ENCODE assay signal across 37 cellular contexts in genomic region chr21:26515257-26515656, GRCh38. TPM values are rescaled to one million over a fixed set of nuclear protein-coding genes. Genes with fewer than 3 reads are reported as not detected.
"Had no signal": no experiment of that assay in that cellular context is flagged by ENCODE, and none has a peak within 500 bp of the region (broad histone marks: within the 10 kb centered on the region; RNA-seq: fewer than 3 reads in every experiment).

No MANE protein-coding gene starts in this region.

- DNase-seq: activated B cell treated with CpG ODN at 0.5 μM for 24 hours; activated CD4-positive, alpha-beta memory T cell treated with anti-CD3 and anti-CD28 coated beads for 36 hours; activated CD4-positive, alpha-beta T cell treated with anti-CD3 and anti-CD28 coated beads for 4 hours; activated CD4-positive, alpha-beta T cell treated with anti-CD3 and anti-CD28 coated beads, Interleukin-2, amount 10 ng/mL, durations not matched to agents 24 days and 14 days; activated CD4-positive, alpha-beta T cell treated with anti-CD3 and anti-CD28 coated beads, Interleukin-2, amount 50 U/mL, for 1 hour; activated CD4-positive, alpha-beta T cell treated with anti-CD3 and anti-CD28 coated beads, Interleukin-2, amount 50 U/mL, for 4 hours; activated CD4-positive, CD25-positive, alpha-beta regulatory T cell treated with anti-CD3 and anti-CD28 coated beads, Interleukin-2, amount 50 U/mL, for 72 hours; activated CD8-positive, alpha-beta memory T cell treated with anti-CD3 and anti-CD28 coated beads, Interleukin-2, amount 50 U/mL, for 4 hours; activated CD8-positive, alpha-beta T cell treated with anti-CD3 and anti-CD28 coated beads for 36 hours; activated effector memory CD4-positive, alpha-beta T cell treated with anti-CD3 and anti-CD28 coated beads, Interleukin-2, amount 50 U/mL, for 16 hours; activated gamma-delta T cell treated with Interleukin-2 at 50 U/mL for 16 hours; activated naive CD4-positive, alpha-beta T cell; activated naive CD4-positive, alpha-beta T cell treated with anti-CD3 and anti-CD28 coated beads for 36 hours; activated naive CD4-positive, alpha-beta T cell treated with anti-CD3 and anti-CD28 coated beads, Interleukin-2, amount 50 U/mL, for 16 hours; activated naive CD8-positive, alpha-beta T cell treated with anti-CD3 and anti-CD28 coated beads for 36 hours; activated T-cell treated with anti-CD3 and anti-CD28 coated beads for 4 hours; activated T-cell treated with anti-CD3 and anti-CD28 coated beads, Interleukin-2, amount 50 U/mL, for 1 hour; activated T-cell treated with anti-CD3 and anti-CD28 coated beads, Interleukin-2, amount 50 U/mL, for 4 hours; activated T-cell treated with anti-CD3 and anti-CD28 coated beads, Interleukin-2, amount 50 U/mL, for 72 hours; amygdala; anterior cingulate cortex; caudate nucleus; cerebellar nuclear complex; T-helper 1 cell; T-helper 2 cell; T-helper 9 cell had no signal

- H3K4me3 Mint-ChIP-seq: activated B cell treated with CpG ODN at 0.5 μM for 24 hours; activated CD4-positive, alpha-beta memory T cell treated with anti-CD3 and anti-CD28 coated beads for 36 hours; activated CD4-positive, alpha-beta T cell treated with anti-CD3 and anti-CD28 coated beads, Interleukin-2, amount 10 ng/mL, durations not matched to agents 24 days and 14 days; activated CD8-positive, alpha-beta T cell treated with anti-CD3 and anti-CD28 coated beads for 36 hours; activated naive CD4-positive, alpha-beta T cell treated with anti-CD3 and anti-CD28 coated beads for 36 hours; activated naive CD8-positive, alpha-beta T cell treated with anti-CD3 and anti-CD28 coated beads for 36 hours; activated T-cell treated with anti-CD3 and anti-CD28 coated beads, Interleukin-2, amount 50 U/mL, for 4 hours; activated T-cell treated with anti-CD3 and anti-CD28 coated beads, Interleukin-2, amount 50 U/mL, for 72 hours; activated T-helper 1 cell treated with anti-CD3 and anti-CD28 coated beads, Interleukin-12 subunit alpha, Interleukin-12 subunit beta, Interleukin-2, Interleukin-4 antibody, amounts not matched to agents 30 ng/mL and 10 ng/mL and 1 ng/mL, durations not matched to agents 14 hours and 24 hours and 36 hours; activated T-helper 17 cell treated with anti-CD3 and anti-CD28 coated beads, Interleukin-2, amount 50 U/mL, for 72 hours; brain; central memory CD8-positive, alpha-beta T cell; T-helper 1 cell treated with Interleukin-12 subunit alpha and Interleukin-12 subunit beta and Interleukin-4 antibody, amounts not matched to agents 30 μg/mL and 1 μg/mL, for 36 hours; T-helper 2 cell treated with Interferon-gamma antibody and Interleukin-4, amounts not matched to agents 5 μg/mL and 100 μg/mL, for 36 hours had no signal

- H3K36me3 Mint-ChIP-seq: activated CD4-positive, alpha-beta memory T cell treated with anti-CD3 and anti-CD28 coated beads for 36 hours; activated naive CD4-positive, alpha-beta T cell treated with anti-CD3 and anti-CD28 coated beads, Interleukin-2, amount 50 U/mL, for 72 hours; activated naive CD8-positive, alpha-beta T cell treated with anti-CD3 and anti-CD28 coated beads for 36 hours had no signal

- H3K27ac Mint-ChIP-seq: activated B cell treated with CpG ODN at 0.5 μM for 24 hours; activated CD4-positive, alpha-beta memory T cell treated with anti-CD3 and anti-CD28 coated beads for 36 hours; activated CD4-positive, alpha-beta T cell treated with anti-CD3 and anti-CD28 coated beads, Interleukin-2, amount 10 ng/mL, durations not matched to agents 24 days and 14 days; activated CD8-positive, alpha-beta T cell treated with anti-CD3 and anti-CD28 coated beads for 36 hours; activated naive CD4-positive, alpha-beta T cell treated with anti-CD3 and anti-CD28 coated beads for 36 hours; activated naive CD4-positive, alpha-beta T cell treated with anti-CD3 and anti-CD28 coated beads, Interleukin-2, amount 50 U/mL, for 72 hours; activated naive CD8-positive, alpha-beta T cell treated with anti-CD3 and anti-CD28 coated beads for 36 hours; activated T-cell treated with anti-CD3 and anti-CD28 coated beads, Interleukin-2, amount 50 U/mL, for 72 hours; activated T-helper 1 cell treated with anti-CD3 and anti-CD28 coated beads, Interleukin-12 subunit alpha, Interleukin-12 subunit beta, Interleukin-2, Interleukin-4 antibody, amounts not matched to agents 30 ng/mL and 10 ng/mL and 1 ng/mL, durations not matched to agents 14 hours and 24 hours and 36 hours; activated T-helper 17 cell treated with anti-CD3 and anti-CD28 coated beads, Interleukin-2, amount 50 U/mL, for 72 hours; brain; T-helper 1 cell treated with Interleukin-12 subunit alpha and Interleukin-12 subunit beta and Interleukin-4 antibody, amounts not matched to agents 30 μg/mL and 1 μg/mL, for 36 hours; T-helper 2 cell treated with Interferon-gamma antibody and Interleukin-4, amounts not matched to agents 5 μg/mL and 100 μg/mL, for 36 hours had no signal

- H3K4me1 Mint-ChIP-seq: activated B cell treated with CpG ODN at 0.5 μM for 24 hours; activated CD4-positive, alpha-beta T cell treated with anti-CD3 and anti-CD28 coated beads, Interleukin-2, amount 10 ng/mL, durations not matched to agents 24 days and 14 days; activated naive CD8-positive, alpha-beta T cell treated with anti-CD3 and anti-CD28 coated beads for 36 hours; activated T-helper 17 cell treated with anti-CD3 and anti-CD28 coated beads, Interleukin-2, amount 50 U/mL, for 72 hours; brain; central memory CD8-positive, alpha-beta T cell had no signal

- H3K9me3 ChIP-seq: ascending aorta had no signal

- H3K9me3 Mint-ChIP-seq: activated CD4-positive, alpha-beta T cell treated with anti-CD3 and anti-CD28 coated beads, Interleukin-2, amount 10 ng/mL, durations not matched to agents 24 days and 14 days; activated naive CD8-positive, alpha-beta T cell treated with anti-CD3 and anti-CD28 coated beads for 36 hours; activated T-helper 1 cell treated with anti-CD3 and anti-CD28 coated beads, Interleukin-12 subunit alpha, Interleukin-12 subunit beta, Interleukin-2, Interleukin-4 antibody, amounts not matched to agents 30 ng/mL and 10 ng/mL and 1 ng/mL, durations not matched to agents 14 hours and 24 hours and 36 hours; T-helper 1 cell treated with Interleukin-12 subunit alpha and Interleukin-12 subunit beta and Interleukin-4 antibody, amounts not matched to agents 30 μg/mL and 1 μg/mL, for 36 hours had no signal

- H3K4me3 ChIP-seq: ascending aorta, cardiac muscle cell had no signal

- H3K27ac ChIP-seq: ascending aorta, cardiac muscle cell, VCaP had no signal

- ATAC-seq: activated CD8-positive, alpha-beta T cell treated with anti-CD3 and anti-CD28 coated beads for 36 hours; activated naive CD4-positive, alpha-beta T cell treated with anti-CD3 and anti-CD28 coated beads, Interleukin-2, amount 50 U/mL, for 72 hours; activated T-cell treated with anti-CD3 and anti-CD28 coated beads, Interleukin-2, amount 50 U/mL, for 4 hours; activated T-cell treated with anti-CD3 and anti-CD28 coated beads, Interleukin-2, amount 50 U/mL, for 72 hours; activated T-helper 17 cell treated with anti-CD3 and anti-CD28 coated beads, Interleukin-2, amount 50 U/mL, for 72 hours had no signal

- H3K27me3 Mint-ChIP-seq: activated B cell treated with CpG ODN at 0.5 μM for 24 hours; activated CD4-positive, alpha-beta memory T cell treated with anti-CD3 and anti-CD28 coated beads for 36 hours; activated CD4-positive, alpha-beta T cell treated with anti-CD3 and anti-CD28 coated beads, Interleukin-2, amount 10 ng/mL, durations not matched to agents 24 days and 14 days; activated CD8-positive, alpha-beta T cell treated with anti-CD3 and anti-CD28 coated beads for 36 hours; activated naive CD8-positive, alpha-beta T cell treated with anti-CD3 and anti-CD28 coated beads for 36 hours; activated T-helper 17 cell treated with anti-CD3 and anti-CD28 coated beads, Interleukin-2, amount 50 U/mL, for 72 hours; central memory CD8-positive, alpha-beta T cell had no signal

- H3K27me3 ChIP-seq: ascending aorta, cardiac muscle cell had no signal

- H3K36me3 ChIP-seq: ascending aorta, cardiac muscle cell had no signal

RNA-seq across cellular contexts. Expression of gene CYYR1, which starts 57.8 kb away (rescaled TPM):
- total RNA-seq: activated B cell treated with CpG ODN at 0.5 μM for 24 hours; activated CD4-positive, alpha-beta memory T cell treated with anti-CD3 and anti-CD28 coated beads for 36 hours; activated CD4-positive, alpha-beta T cell treated with anti-CD3 and anti-CD28 coated beads, Interleukin-2, amount 10 ng/mL, durations not matched to agents 24 days and 14 days; activated CD8-positive, alpha-beta memory T cell treated with anti-CD3 and anti-CD28 coated beads for 36 hours; activated CD8-positive, alpha-beta T cell treated with anti-CD3 and anti-CD28 coated beads for 36 hours; activated naive CD4-positive, alpha-beta T cell treated with anti-CD3 and anti-CD28 coated beads for 36 hours; activated naive CD4-positive, alpha-beta T cell treated with anti-CD3 and anti-CD28 coated beads, Interleukin-2, amount 50 U/mL, for 72 hours; activated naive CD8-positive, alpha-beta T cell treated with anti-CD3 and anti-CD28 coated beads for 36 hours; activated T-cell treated with anti-CD3 and anti-CD28 coated beads, Interleukin-2, amount 50 U/mL, for 72 hours; activated T-helper 1 cell treated with anti-CD3 and anti-CD28 coated beads, Interleukin-12 subunit alpha, Interleukin-12 subunit beta, Interleukin-2, Interleukin-4 antibody, amounts not matched to agents 30 ng/mL and 10 ng/mL and 1 ng/mL, durations not matched to agents 14 hours and 24 hours and 36 hours; activated T-helper 17 cell treated with anti-CD3 and anti-CD28 coated beads, Interleukin-2, amount 50 U/mL, for 72 hours had no signal
